In the genomic region with DNA sequence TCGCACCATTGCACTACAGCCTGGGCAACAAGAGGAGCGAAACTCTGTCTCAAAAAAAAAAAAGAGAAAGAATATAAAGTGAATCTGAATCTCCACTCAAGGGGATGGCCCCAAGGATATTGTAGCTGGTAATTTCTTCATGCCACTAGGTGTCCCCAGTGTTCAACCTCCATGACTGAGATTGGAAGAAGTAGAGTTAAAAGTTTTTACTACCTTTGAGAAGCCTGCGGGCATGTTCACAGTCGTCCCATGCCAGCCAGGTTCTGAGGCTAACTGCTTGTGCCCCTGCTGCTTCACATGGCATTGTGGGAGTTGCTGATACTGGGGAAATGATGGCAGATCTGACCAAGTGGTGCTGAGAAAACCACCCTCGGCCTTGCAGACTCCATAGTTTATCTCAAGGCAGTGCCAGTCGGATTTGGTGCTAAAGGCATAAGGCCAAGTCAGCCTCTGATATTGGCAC, we compare ENCODE assay signal across 8 cellular contexts. TPM values are rescaled to one million over a fixed set of nuclear protein-coding genes. Genes with fewer than 3 reads are reported as not detected.
A peak's percentile ranks its signal among the peaks of the same experiment; 100 is the strongest.
DNase-seq lines count a peak whose midpoint lies in the region; ATAC-seq, FAIRE-seq and TF ChIP-seq lines count a peak whose summit lies in the region.

No MANE protein-coding gene starts in this region.

- H3K4me2 ChIP-seq in A549: no peak overlapping the region

- intact Hi-C loops in testis (cut with DNase I; ENCODE audit: low total_unique reads): no loop called here
- intact Hi-C loops in activated T-helper 2 cell treated with anti-CD3 and anti-CD28 coated beads, Interferon-gamma antibody, Interleukin-2, Interleukin-4, amounts not matched to agents 10 μg/mL and 5 μg/mL and 100 μg/mL, durations not matched to agents 14 hours and 24 hours and 36 hours (cut with micrococcal nuclease): loop anchor here (5.0 kb wide), 1 partner anchor 94 kb away; no protein-coding TSS in a partner anchor

- H3K36me3 ChIP-seq in kidney epithelial cell (ENCODE audit: control insufficient read depth, insufficient read depth, low read length): peaks cover 2% of the 10 kb centered on the region
- H3K36me3 ChIP-seq in testis (ENCODE audit: low read depth, missing control alignments): no peaks in the 10 kb centered on the region

- H3K4me3 ChIP-seq in A549: no peak overlapping the region
- H3K4me3 ChIP-seq in kidney epithelial cell (ENCODE audit: low read depth, low read length): no peak overlapping the region
- H3K4me3 ChIP-seq in testis: no peak overlapping the region

- H3K36me3 Mint-ChIP-seq in brain: peaks cover 24% of the 10 kb centered on the region
- H3K36me3 Mint-ChIP-seq in activated T-helper 2 cell treated with anti-CD3 and anti-CD28 coated beads, Interferon-gamma antibody, Interleukin-2, Interleukin-4, amounts not matched to agents 10 μg/mL and 5 μg/mL and 100 μg/mL, durations not matched to agents 14 hours and 24 hours and 36 hours (ENCODE audit: low read depth): peaks cover 44% of the 10 kb centered on the region

- peak overlapping the region; percentile 63 to 94 (median 89) for H3K27ac Mint-ChIP-seq in brain
- H3K27ac Mint-ChIP-seq in activated T-helper 2 cell treated with anti-CD3 and anti-CD28 coated beads, Interferon-gamma antibody, Interleukin-2, Interleukin-4, amounts not matched to agents 10 μg/mL and 5 μg/mL and 100 μg/mL, durations not matched to agents 14 hours and 24 hours and 36 hours: no peak overlapping the region

- TF ChIP-seq CTCF in A549 (IDR thresholded peaks at IDR 0.05) (peak; percentile 63), brain (conservative IDR thresholded peaks at IDR 0.05) (peak; percentile 67 to 71), kidney epithelial cell (IDR thresholded peaks at IDR 0.05; ENCODE audit: insufficient read depth, low read length, poor library complexity, severe bottlenecking) (peak; percentile 64), testis (IDR thresholded peaks at IDR 0.05) (peak; percentile 40 to 73 (median 61))

- no peak overlapping the region for H3K4me3 Mint-ChIP-seq in brain
- no peak overlapping the region for H3K4me3 Mint-ChIP-seq in activated T-helper 2 cell treated with anti-CD3 and anti-CD28 coated beads, Interferon-gamma antibody, Interleukin-2, Interleukin-4, amounts not matched to agents 10 μg/mL and 5 μg/mL and 100 μg/mL, durations not matched to agents 14 hours and 24 hours and 36 hours (ENCODE audit: low read depth)

- TF ChIP-seq POLR2A in A549 (IDR thresholded peaks at IDR 0.05; ENCODE audit: low read length) (no peak), testis (IDR thresholded peaks at IDR 0.05) (no peak)

- H3K4me1 ChIP-seq in A549 (peaks cover 8% of the 10 kb centered on the region), testis (peaks cover 15% of the 10 kb centered on the region)

- DNase-seq in A549 (ENCODE audit: low read depth in 1 of 2, low spot score in 1 of 2) (peak; percentile 57 to 58), NCI-H2171 (lab: John Stamatoyannopoulos, UW) (peak; percentile 16), kidney epithelial cell (ENCODE audit: low read depth) (no peak), testis (peak; percentile 51)
- DNase-seq in activated T-helper 2 cell treated with anti-CD3 and anti-CD28 coated beads, Interferon-gamma antibody, Interleukin-2, Interleukin-4, amounts not matched to agents 10 μg/mL and 5 μg/mL and 100 μg/mL, durations not matched to agents 14 hours and 24 hours and 36 hours (ENCODE audit: low spot score): no peak

- ATAC-seq in A549 (peak; percentile 68 to 70; a peak in 4 of 6 replicates), GM19395 (IDR thresholded peaks at IDR 0.05; ENCODE audit: unreplicated experiment) (no peak)

- no peaks in the 10 kb centered on the region for H3K9me3 ChIP-seq in A549
- H3K9me3 ChIP-seq in testis: no peaks in the 10 kb centered on the region

- POLR2A ChIA-PET in A549 (lab: Yijun Ruan, JAX): interaction anchor here (0.5 to 0.8 kb wide), 3 partner anchors 12 to 135 kb away, joined by 3 read pairs; a partner anchor contains a TSS

- no peaks in the 10 kb centered on the region for H3K27me3 Mint-ChIP-seq in brain
- no peaks in the 10 kb centered on the region for H3K27me3 Mint-ChIP-seq in activated T-helper 2 cell treated with anti-CD3 and anti-CD28 coated beads, Interferon-gamma antibody, Interleukin-2, Interleukin-4, amounts not matched to agents 10 μg/mL and 5 μg/mL and 100 μg/mL, durations not matched to agents 14 hours and 24 hours and 36 hours (ENCODE audit: low read depth)

- H3K27me3 ChIP-seq in kidney epithelial cell (ENCODE audit: control insufficient read depth, insufficient read depth, low read length) (no peaks in the 10 kb centered on the region), testis (no peaks in the 10 kb centered on the region)

- TF ChIP-seq RAD21 in A549 (conservative IDR thresholded peaks at IDR 0.05 in 1 of 2, IDR thresholded peaks at IDR 0.05 in 1 of 2): peak; percentile 53

- H3K9me3 Mint-ChIP-seq in brain: no peaks in the 10 kb centered on the region
- no peaks in the 10 kb centered on the region for H3K9me3 Mint-ChIP-seq in activated T-helper 2 cell treated with anti-CD3 and anti-CD28 coated beads, Interferon-gamma antibody, Interleukin-2, Interleukin-4, amounts not matched to agents 10 μg/mL and 5 μg/mL and 100 μg/mL, durations not matched to agents 14 hours and 24 hours and 36 hours

- 61% methylated on average over 6 of the region's 6 CpGs for WGBS in A549 (ENCODE audit: missing lambda C conversion rate)
- WGBS in testis, 2 donors: 50 to 54% methylated on average over 6 of the region's 6 CpGs

- TF ChIP-seq EP300 in A549 (IDR thresholded peaks at IDR 0.05): no peak

- CTCF ChIA-PET in A549 (lab: Yijun Ruan, JAX): interaction anchor here (0.7 to 16.1 kb wide), 23 partner anchors 10 to 346 kb away, joined by 3 to 245 read pairs (median 5); a partner anchor contains a TSS

- no peak for FAIRE-seq in A549 (lab: Jason Lieb, UNC)
- FAIRE-seq in G401.6 (lab: Jason Lieb, UNC): peak; percentile 93

- H3K27ac ChIP-seq in A549 (no peak overlapping the region), testis (peak overlapping the region in 1 of 2 donors; percentile 2)

- peaks cover 24% of the 10 kb centered on the region for H3K4me1 Mint-ChIP-seq in brain
- H3K4me1 Mint-ChIP-seq in activated T-helper 2 cell treated with anti-CD3 and anti-CD28 coated beads, Interferon-gamma antibody, Interleukin-2, Interleukin-4, amounts not matched to agents 10 μg/mL and 5 μg/mL and 100 μg/mL, durations not matched to agents 14 hours and 24 hours and 36 hours (ENCODE audit: low read depth): no peaks in the 10 kb centered on the region

TF ChIP-seq in A549, 52 proteins besides CTCF, POLR2A, EP300 and RAD21:
- TF ChIP-seq, protein P1, sequence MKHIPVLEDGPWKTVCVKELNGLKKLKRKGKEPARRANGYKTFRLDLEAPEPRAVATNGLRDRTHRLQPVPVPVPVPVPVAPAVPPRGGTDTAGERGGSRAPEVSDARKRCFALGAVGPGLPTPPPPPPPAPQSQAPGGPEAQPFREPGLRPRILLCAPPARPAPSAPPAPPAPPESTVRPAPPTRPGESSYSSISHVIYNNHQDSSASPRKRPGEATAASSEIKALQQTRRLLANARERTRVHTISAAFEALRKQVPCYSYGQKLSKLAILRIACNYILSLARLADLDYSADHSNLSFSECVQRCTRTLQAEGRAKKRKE (CRISPR knock-in tag; IDR thresholded peaks at IDR 0.05; ENCODE audit: low read depth): no peak
- peak; percentile 47 for TF ChIP-seq SMC3 (IDR thresholded peaks at IDR 0.05)

RNA-seq across cellular contexts. Expression of a gene that starts 10.8 kb away (rescaled TPM):
- polyA plus RNA-seq in A549 (2011; rRNA removed) (10.0 and 13.8 TPM in 2 replicates), A549 (2017; fragmentation: RNase III; extraction: RNeasy Plus Mini Kit Qiagen cat#74134 plus additional on column Dnase treatment) (10.6 to 15.0 TPM (median 14.4 TPM) in 3 replicates), brain (ENCODE audit: insufficient read depth, low read depth, low replicate concordance) (107 TPM), testis (ENCODE audit: insufficient read depth, low read depth, low replicate concordance) (32.6 TPM)
- 14.8 and 20.2 TPM in 2 replicates for polyA plus RNA-seq in A549 (2012; cell fraction: cytosol; rRNA removed)
- polyA plus RNA-seq in A549 (2012; cell fraction: nucleus; rRNA removed): 14.9 and 15.3 TPM in 2 replicates
- polyA minus RNA-seq in A549 (2011; rRNA and poly(A)+ RNA removed): 10.2 and 18.1 TPM in 2 replicates
- total RNA-seq in kidney epithelial cell (22.6 and 30.0 TPM in 2 replicates), testis (10 to 100 TPM; 45.5 to 48.0 TPM)
- 0.41 and 0.48 TPM in 2 replicates for total RNA-seq in activated T-helper 2 cell treated with anti-CD3 and anti-CD28 coated beads, Interferon-gamma antibody, Interleukin-2, Interleukin-4, amounts not matched to agents 10 μg/mL and 5 μg/mL and 100 μg/mL, durations not matched to agents 14 hours and 24 hours and 36 hours

RNA-seq across cellular contexts. Expression of a gene that starts 49.0 kb away (rescaled TPM):
- polyA plus RNA-seq in A549 (2011; rRNA removed): 72.3 and 77.5 TPM in 2 replicates
- 29.5 and 40.1 TPM in 2 replicates for polyA plus RNA-seq in A549 (2012; cell fraction: cytosol; rRNA removed)
- polyA plus RNA-seq in A549 (2012; cell fraction: nucleus; rRNA removed): 37.5 and 45.8 TPM in 2 replicates
- 40.0 to 40.3 TPM (median 40.1 TPM) in 3 replicates for polyA plus RNA-seq in A549 (2017; fragmentation: RNase III; extraction: RNeasy Plus Mini Kit Qiagen cat#74134 plus additional on column Dnase treatment)
- polyA minus RNA-seq in A549 (2011; rRNA and poly(A)+ RNA removed): 53.3 and 53.9 TPM in 2 replicates
- 108 TPM for polyA plus RNA-seq in brain (ENCODE audit: insufficient read depth, low read depth, low replicate concordance)
- 20.8 and 23.6 TPM in 2 replicates for total RNA-seq in kidney epithelial cell
- 10 to 100 TPM; 29.4 to 30.5 TPM for total RNA-seq in testis
- polyA plus RNA-seq in testis (ENCODE audit: insufficient read depth, low read depth, low replicate concordance): 33.0 TPM
- total RNA-seq in activated T-helper 2 cell treated with anti-CD3 and anti-CD28 coated beads, Interferon-gamma antibody, Interleukin-2, Interleukin-4, amounts not matched to agents 10 μg/mL and 5 μg/mL and 100 μg/mL, durations not matched to agents 14 hours and 24 hours and 36 hours: 64.7 and 66.7 TPM in 2 replicates

Comparison
In these comparisons a context has a peak if more than half of its experiments do, and no peak if none do; other contexts are left out.
1. DNase-seq: peak in A549 (2 of 2), NCI-H2171 (single experiment) and testis (single experiment); none in kidney epithelial cell (single experiment) and activated T-helper 2 cell treated with anti-CD3 and anti-CD28 coated beads, Interferon-gamma antibody, Interleukin-2, Interleukin-4, amounts not matched to agents 10 μg/mL and 5 μg/mL and 100 μg/mL, durations not matched to agents 14 hours and 24 hours and 36 hours (single experiment).
2. RNA of a gene that starts 10.8 kb away (total RNA-seq): 45.5 to 48.0 TPM in testis and 22.6 to 30.0 TPM in kidney epithelial cell; 0.41 to 0.48 TPM in activated T-helper 2 cell treated with anti-CD3 and anti-CD28 coated beads, Interferon-gamma antibody, Interleukin-2, Interleukin-4, amounts not matched to agents 10 μg/mL and 5 μg/mL and 100 μg/mL, durations not matched to agents 14 hours and 24 hours and 36 hours; every median in the first group is over 10 times any median in the second.
3. Peak in every context shown above with its lines, with median percentiles within 50 percentile points of each other: CTCF ChIP-seq.